In genomic region chr2:100482741-100483140, GRCh38 we compare ENCODE assay signal across 12 cellular contexts. TPM values are rescaled to one million over a fixed set of nuclear protein-coding genes. Genes with fewer than 3 reads are reported as not detected.
DNase-seq lines count a peak whose midpoint lies in the region; ATAC-seq and TF ChIP-seq lines count a peak whose summit lies in the region.
"Had no signal": no experiment of that assay in that cellular context is flagged by ENCODE, and none has a peak within 500 bp of the region (broad histone marks: within the 10 kb centered on the region; RNA-seq: fewer than 3 reads in every experiment).

No MANE protein-coding gene starts in this region.

- no peaks in the 10 kb centered on the region for H3K27me3 ChIP-seq in ascending aorta
- H3K27me3 ChIP-seq: sigmoid colon had no signal

- no peak overlapping the region for H3K4me3 ChIP-seq in retinal pigment epithelial cell (ENCODE audit: low read length)
- no peak overlapping the region for H3K4me3 ChIP-seq in ascending aorta
- H3K4me3 ChIP-seq: sigmoid colon had no signal

- H3K4me1 ChIP-seq in ascending aorta, result no peaks in the 10 kb centered on the region
- H3K4me1 ChIP-seq: sigmoid colon had no signal

- no peaks in the 10 kb centered on the region for H3K36me3 ChIP-seq in ascending aorta
- H3K36me3 ChIP-seq: sigmoid colon had no signal

- TF ChIP-seq CTCF in retinal pigment epithelial cell (conservative IDR thresholded peaks at IDR 0.05; ENCODE audit: low read depth, low read length) (peak; percentile 39), ascending aorta (IDR thresholded peaks at IDR 0.05) (no peak)

- ATAC-seq in GM18519 (IDR thresholded peaks at IDR 0.05; ENCODE audit: low FRiP score, unreplicated experiment), result no peak

- DNase-seq in SKM-1 treated with dmso at 0.1 percent for 144 hours (lab: John Stamatoyannopoulos, UW; ENCODE audit: unreplicated experiment) (peak; percentile 1), SKM-1 (lab: John Stamatoyannopoulos, UW; ENCODE audit: unreplicated experiment) (no peak), dermis blood vessel endothelial cell (peak; percentile 17), retinal pigment epithelial cell (ENCODE audit: low read depth) (no peak), retina (no peak), ascending aorta (ENCODE audit: low spot score in 2 of 2) (no peak)
- DNase-seq: sigmoid colon had no signal

- no peak overlapping the region for H3K27ac ChIP-seq in ascending aorta
- H3K27ac ChIP-seq: sigmoid colon, VCaP had no signal

- H3K9me3 ChIP-seq in ascending aorta, result no peaks in the 10 kb centered on the region
- H3K9me3 ChIP-seq: sigmoid colon had no signal

- TF ChIP-seq EP300 in Ishikawa (IDR thresholded peaks at IDR 0.05; ENCODE audit: borderline replicate concordance), result no peak

- intact Hi-C loops in ascending aorta (cut with DNase I), result no loop called here

- no peak for TF ChIP-seq RAD21 in Ishikawa (IDR thresholded peaks at IDR 0.05; ENCODE audit: low read depth)

TF ChIP-seq in Ishikawa, 13 proteins besides CTCF, POLR2A, EP300 and RAD21:
- TF ChIP-seq REST (IDR thresholded peaks at IDR 0.05; ENCODE audit: low read depth) (0 out of 2 replicates have a peak, but pooled peaks have one; percentile 10), YY1 (IDR thresholded peaks at IDR 0.05; ENCODE audit: low read depth) (no peak)

RNA-seq across cellular contexts. Expression of gene NMS, which starts 12.5 kb away (rescaled TPM):
- not detected in 2 replicates for total RNA-seq in dermis blood vessel endothelial cell
- not detected for total RNA-seq in ascending aorta
- total RNA-seq: astrocyte, sigmoid colon, temporal lobe had no signal

Comparison
In these comparisons a context has a peak if more than half of its experiments do, and no peak if none do; other contexts are left out.
1. DNase-seq: peak in SKM-1 treated with dmso at 0.1 percent for 144 hours (single experiment) and dermis blood vessel endothelial cell (single experiment); none in SKM-1 (single experiment), retinal pigment epithelial cell (single experiment), retina (single experiment) and ascending aorta (0 of 2).